ENCODE assay signal across 1 cellular context in the genomic region with DNA sequence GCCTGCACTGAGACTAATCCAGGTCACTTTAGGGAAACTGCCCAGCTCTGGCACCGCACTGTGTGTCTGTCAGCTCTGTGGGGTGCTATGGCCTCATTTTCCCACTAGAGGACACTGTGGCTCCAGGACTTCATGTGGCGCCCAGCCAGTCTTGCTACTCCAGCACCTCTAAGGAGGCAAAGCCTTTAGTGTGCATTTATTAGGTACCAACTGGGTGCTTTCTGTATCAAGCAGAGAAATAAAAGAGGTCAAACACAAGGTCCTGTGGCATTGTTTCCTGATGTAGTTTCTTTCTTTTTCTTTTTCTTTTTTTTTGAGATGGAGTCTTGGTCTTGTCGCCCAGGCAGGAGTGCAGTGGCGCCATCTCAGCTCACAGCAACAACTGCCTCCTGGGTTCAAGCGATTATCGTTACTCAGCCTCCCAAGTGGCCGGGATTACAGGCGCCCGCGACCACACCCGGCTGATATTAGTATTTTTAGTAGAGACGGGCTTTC.
TF ChIP-seq lines count a peak whose summit lies in the region.

No MANE protein-coding gene starts in this region.

TF ChIP-seq in HepG2, 621 proteins besides CTCF, POLR2A, EP300 and RAD21 (continued from another document):
- TF ChIP-seq ZFAT (CRISPR knock-in tag; conservative IDR thresholded peaks at IDR 0.05), result no peak
